In genomic region chr5:140718266-140718592, GRCh38 we compare ENCODE assay signal across 11 cellular contexts. TPM values are rescaled to one million over a fixed set of nuclear protein-coding genes. Genes with fewer than 3 reads are reported as not detected.
DNase-seq lines count a peak whose midpoint lies in the region; ATAC-seq and TF ChIP-seq lines count a peak whose summit lies in the region.
"Had no signal": no experiment of that assay in that cellular context is flagged by ENCODE, and none has a peak within 500 bp of the region (broad histone marks: within the 10 kb centered on the region; RNA-seq: fewer than 3 reads in every experiment).

No MANE protein-coding gene starts in this region.

- peak overlapping the region; percentile 1 for H3K27ac Mint-ChIP-seq in activated T-cell treated with anti-CD3 and anti-CD28 coated beads, Interleukin-2, amount 50 U/mL, for 72 hours
- no peak overlapping the region for H3K27ac Mint-ChIP-seq in T-helper 17 cell
- peak overlapping the region; percentile 73 for H3K27ac Mint-ChIP-seq in type B pancreatic cell
- H3K27ac Mint-ChIP-seq: H9 had no signal

- peak overlapping the region in 1 of 2 donors; percentile 1 for H3K4me3 Mint-ChIP-seq in activated T-cell treated with anti-CD3 and anti-CD28 coated beads, Interleukin-2, amount 50 U/mL, for 72 hours
- H3K4me3 Mint-ChIP-seq in activated T-cell treated with anti-CD3 and anti-CD28 coated beads, Interleukin-2, amount 50 U/mL, for 4 hours = no peak overlapping the region
- peak overlapping the region; percentile 66 for H3K4me3 Mint-ChIP-seq in T-helper 17 cell
- peak overlapping the region; percentile 66 for H3K4me3 Mint-ChIP-seq in type B pancreatic cell
- H3K4me3 Mint-ChIP-seq: H9 had no signal

- H3K4me1 Mint-ChIP-seq in activated T-cell treated with anti-CD3 and anti-CD28 coated beads, Interleukin-2, amount 50 U/mL, for 72 hours (ENCODE audit: low read depth) = peaks cover 5% of the 10 kb centered on the region
- peaks cover 4% of the 10 kb centered on the region for H3K4me1 Mint-ChIP-seq in activated T-cell treated with anti-CD3 and anti-CD28 coated beads, Interleukin-2, amount 50 U/mL, for 4 hours (ENCODE audit: low read depth)
- peaks cover 10% of the 10 kb centered on the region for H3K4me1 Mint-ChIP-seq in T-helper 17 cell
- H3K4me1 Mint-ChIP-seq in type B pancreatic cell (ENCODE audit: unreplicated experiment) = no peaks in the 10 kb centered on the region
- H3K4me1 Mint-ChIP-seq: H9 had no signal

- H3K36me3 Mint-ChIP-seq in activated T-cell treated with anti-CD3 and anti-CD28 coated beads, Interleukin-2, amount 50 U/mL, for 72 hours (ENCODE audit: insufficient read depth in 2 of 2) = no peaks in the 10 kb centered on the region
- no peaks in the 10 kb centered on the region for H3K36me3 Mint-ChIP-seq in activated T-cell treated with anti-CD3 and anti-CD28 coated beads, Interleukin-2, amount 50 U/mL, for 4 hours (ENCODE audit: insufficient read depth)
- H3K36me3 Mint-ChIP-seq in T-helper 17 cell (ENCODE audit: low read depth) = peaks cover 2% of the 10 kb centered on the region
- H3K36me3 Mint-ChIP-seq in type B pancreatic cell = no peaks in the 10 kb centered on the region

- H3K9me3 ChIP-seq in T-helper 17 cell (ENCODE audit: control insufficient read depth, low read length, poor library complexity, severe bottlenecking) = no peaks in the 10 kb centered on the region

- no peaks in the 10 kb centered on the region for H3K9me3 Mint-ChIP-seq in activated T-cell treated with anti-CD3 and anti-CD28 coated beads, Interleukin-2, amount 50 U/mL, for 72 hours
- H3K9me3 Mint-ChIP-seq in activated T-cell treated with anti-CD3 and anti-CD28 coated beads, Interleukin-2, amount 50 U/mL, for 4 hours = no peaks in the 10 kb centered on the region
- H3K9me3 Mint-ChIP-seq in type B pancreatic cell = no peaks in the 10 kb centered on the region

- peaks cover 10% of the 10 kb centered on the region for H3K27me3 Mint-ChIP-seq in activated T-cell treated with anti-CD3 and anti-CD28 coated beads, Interleukin-2, amount 50 U/mL, for 72 hours (ENCODE audit: low read depth)
- peaks cover 4% of the 10 kb centered on the region for H3K27me3 Mint-ChIP-seq in activated T-cell treated with anti-CD3 and anti-CD28 coated beads, Interleukin-2, amount 50 U/mL, for 4 hours (ENCODE audit: low read depth)
- H3K27me3 Mint-ChIP-seq in T-helper 17 cell (peaks cover 14% of the 10 kb centered on the region), type B pancreatic cell (peaks cover 2% of the 10 kb centered on the region)

- DNase-seq in activated T-cell treated with anti-CD3 and anti-CD28 coated beads, Interleukin-2, amount 50 U/mL, for 72 hours = no peak
- no peak for DNase-seq in activated T-cell treated with anti-CD3 and anti-CD28 coated beads, Interleukin-2, amount 50 U/mL, for 4 hours
- DNase-seq in T-helper 17 cell (no peak), fibroblast of mammary gland (ENCODE audit: low read depth) (no peak), type B pancreatic cell (ENCODE audit: extremely low spot score, unreplicated experiment) (no peak), SHP77 treated with DMSO at 0.1 percent for 48 hours (lab: John Stamatoyannopoulos, UW) (no peak), AG20443 (ENCODE audit: low spot score) (no peak)
- no peak for DNase-seq in activated CD4-positive, alpha-beta T cell treated with anti-CD3 and anti-CD28 coated beads for 48 hours
- DNase-seq: H9, NCI-H2171 treated with DMSO at 0.1 percent for 48 hours had no signal

- TF ChIP-seq CTCF in fibroblast of mammary gland (conservative IDR thresholded peaks at IDR 0.05; ENCODE audit: control insufficient read depth, insufficient read depth, low read depth, low read length) = no peak
- TF ChIP-seq CTCF in type B pancreatic cell (conservative IDR thresholded peaks at IDR 0.05) = no peak

- peak overlapping the region; percentile 30 for H3K4me3 ChIP-seq in fibroblast of mammary gland (ENCODE audit: control insufficient read depth, low read depth, low read length)

- ATAC-seq in activated T-cell treated with anti-CD3 and anti-CD28 coated beads, Interleukin-2, amount 50 U/mL, for 72 hours (replicated peaks in 1 of 2) = no peak
- no peak for ATAC-seq in activated T-cell treated with anti-CD3 and anti-CD28 coated beads, Interleukin-2, amount 50 U/mL, for 4 hours
- ATAC-seq in T-helper 17 cell = no peak

RNA-seq across cellular contexts. Expression of gene ZMAT2, which starts 18.0 kb away (rescaled TPM):
- total RNA-seq in activated T-cell treated with anti-CD3 and anti-CD28 coated beads, Interleukin-2, amount 50 U/mL, for 72 hours = 10 to 100 TPM; 44.9 to 53.7 TPM
- 10 to 100 TPM; 83.2 to 91.9 (median 83.6) TPM for total RNA-seq in activated T-cell treated with anti-CD3 and anti-CD28 coated beads, Interleukin-2, amount 50 U/mL, for 4 hours
- total RNA-seq in T-helper 17 cell (10 to 100 TPM; 40.9 to 41.5 TPM), type B pancreatic cell (ENCODE audit: low replicate concordance) (57.4 and 59.0 TPM in 2 replicates)

RNA-seq across cellular contexts. Expression of gene HARS2, which starts 27.0 kb away (rescaled TPM):
- total RNA-seq in activated T-cell treated with anti-CD3 and anti-CD28 coated beads, Interleukin-2, amount 50 U/mL, for 72 hours = 10 to 100 TPM; 31.2 to 31.3 TPM
- total RNA-seq in activated T-cell treated with anti-CD3 and anti-CD28 coated beads, Interleukin-2, amount 50 U/mL, for 4 hours = 10 to 100 TPM; 28.6 to 31.3 (median 29.5) TPM
- total RNA-seq in T-helper 17 cell (10 to 100 TPM; 33.5 to 34.9 TPM), type B pancreatic cell (ENCODE audit: low replicate concordance) (35.3 and 39.3 TPM in 2 replicates)

RNA-seq across cellular contexts. Expression of gene HARS1, which starts 27.1 kb away (rescaled TPM):
- 10 to 100 TPM; 78.4 to 85.1 TPM for total RNA-seq in activated T-cell treated with anti-CD3 and anti-CD28 coated beads, Interleukin-2, amount 50 U/mL, for 72 hours
- 100 to 1,000 TPM; 125 to 133 (median 131) TPM for total RNA-seq in activated T-cell treated with anti-CD3 and anti-CD28 coated beads, Interleukin-2, amount 50 U/mL, for 4 hours
- 10 to 100 TPM; 44.8 to 49.3 TPM for total RNA-seq in T-helper 17 cell
- 55.3 and 67.7 TPM in 2 replicates for total RNA-seq in type B pancreatic cell (ENCODE audit: low replicate concordance)

RNA-seq across cellular contexts. Expression of gene DND1, which starts 44.9 kb away (rescaled TPM):
- 1 to 10 TPM; 3.7 to 4.6 TPM for total RNA-seq in activated T-cell treated with anti-CD3 and anti-CD28 coated beads, Interleukin-2, amount 50 U/mL, for 72 hours
- 1 to 10 TPM; 3.1 to 5.6 (median 4.5) TPM for total RNA-seq in activated T-cell treated with anti-CD3 and anti-CD28 coated beads, Interleukin-2, amount 50 U/mL, for 4 hours
- 1 to 10 TPM; 1.2 to 1.9 TPM for total RNA-seq in T-helper 17 cell
- total RNA-seq in type B pancreatic cell (ENCODE audit: low replicate concordance) = 1.6 and 2.6 TPM in 2 replicates
- total RNA-seq: skeletal muscle tissue had no signal

RNA-seq across cellular contexts. Expression of gene WDR55, which starts 53.5 kb away (rescaled TPM):
- 10 to 100 TPM; 24.3 to 30.2 TPM for total RNA-seq in activated T-cell treated with anti-CD3 and anti-CD28 coated beads, Interleukin-2, amount 50 U/mL, for 72 hours
- 10 to 100 TPM; 47.7 to 50.0 (median 49.5) TPM for total RNA-seq in activated T-cell treated with anti-CD3 and anti-CD28 coated beads, Interleukin-2, amount 50 U/mL, for 4 hours
- 10 to 100 TPM; 34.8 to 36.3 TPM for total RNA-seq in T-helper 17 cell
- 29.4 and 32.4 TPM in 2 replicates for total RNA-seq in type B pancreatic cell (ENCODE audit: low replicate concordance)
